ENCODE assay signal across 8 cellular contexts in the genomic region with DNA sequence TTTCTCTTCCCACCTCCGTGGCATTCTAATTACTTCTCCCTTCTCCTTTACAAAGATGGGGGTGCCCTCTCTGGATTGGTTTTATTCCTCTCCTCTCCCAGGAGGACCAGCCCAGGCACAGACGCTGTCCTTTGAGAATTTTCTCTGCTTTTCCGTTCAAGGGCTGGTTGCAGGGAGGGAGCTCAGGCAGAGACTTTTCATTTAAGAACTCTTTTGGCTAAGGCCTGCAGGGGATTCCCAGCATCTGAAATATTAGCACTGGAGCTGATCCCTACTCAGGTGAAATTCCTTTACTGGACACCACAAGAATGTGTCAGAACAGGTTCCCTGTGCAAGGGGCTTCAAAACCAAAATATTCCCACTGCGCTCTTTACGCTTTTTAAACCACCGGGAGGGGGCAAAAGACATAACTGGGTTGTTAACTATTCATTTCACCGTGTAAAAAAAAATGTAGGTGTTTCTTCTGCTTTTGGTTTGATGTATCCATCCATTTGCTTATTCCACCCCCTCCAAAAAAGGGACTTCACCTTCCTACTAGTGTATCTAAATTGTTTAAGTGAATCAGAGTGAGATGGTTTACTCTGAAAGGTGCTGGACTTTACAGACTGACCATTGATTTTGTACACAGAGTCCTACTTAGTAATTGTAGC. TPM values are rescaled to one million over a fixed set of nuclear protein-coding genes. Genes with fewer than 3 reads are reported as not detected.
DNase-seq lines count a peak whose midpoint lies in the region; ATAC-seq and TF ChIP-seq lines count a peak whose summit lies in the region.

No MANE protein-coding gene starts in this region.

- DNase-seq in BJ (ENCODE audit: low read depth), result no peak
- DNase-seq in activated CD4-positive, alpha-beta T cell treated with anti-CD3 and anti-CD28 coated beads, Interleukin-2, amount 10 ng/mL, durations not matched to agents 7 days and 5 days, result peak; percentile 26
- no peak for DNase-seq in esophagus squamous epithelium (lab: John Stamatoyannopoulos, UW)
- DNase-seq in HCEC 1CT, result no peak

- H3K4me1 ChIP-seq in HEK293 (ENCODE audit: control insufficient read depth, insufficient read depth, low read length), result peaks cover 13% of the 10 kb centered on the region
- peaks cover 15 to 70% (median 27%) of the 10 kb centered on the region in 3 donors for H3K4me1 ChIP-seq in esophagus squamous epithelium

- peak overlapping the region; percentile 96 for H3K4me3 Mint-ChIP-seq in activated CD4-positive, alpha-beta T cell treated with anti-CD3 and anti-CD28 coated beads, Interleukin-2, amount 10 ng/mL, durations not matched to agents 7 days and 5 days
- H3K4me3 Mint-ChIP-seq in nephron, result peak overlapping the region; percentile 99

- H3K4me3 ChIP-seq in BJ (ENCODE audit: low read depth, low read length) (peak overlapping the region; percentile 74), HEK293 (ENCODE audit: low read depth, low read length) (peak overlapping the region; percentile 89), esophagus squamous epithelium (peak overlapping the region; percentile 80 to 96 (median 86))

- no peaks in the 10 kb centered on the region for H3K9me3 Mint-ChIP-seq in activated CD4-positive, alpha-beta T cell treated with anti-CD3 and anti-CD28 coated beads, Interleukin-2, amount 10 ng/mL, durations not matched to agents 7 days and 5 days
- H3K9me3 Mint-ChIP-seq in nephron, result no peaks in the 10 kb centered on the region

- H3K36me3 Mint-ChIP-seq in activated CD4-positive, alpha-beta T cell treated with anti-CD3 and anti-CD28 coated beads, Interleukin-2, amount 10 ng/mL, durations not matched to agents 7 days and 5 days (ENCODE audit: low read depth), result peaks cover 12% of the 10 kb centered on the region
- H3K36me3 Mint-ChIP-seq in nephron (ENCODE audit: low read depth), result peaks cover 11% of the 10 kb centered on the region

- CTCF ChIA-PET in BJ (lab: Yijun Ruan, JAX), result interaction anchor here (1.0 kb wide), 2 partner anchors 28 to 137 kb away, joined by 3 to 4 read pairs; no protein-coding TSS in a partner anchor
- CTCF ChIA-PET in HEK293 (lab: Yijun Ruan, JAX), result interaction anchor here (0.5 to 1.0 kb wide), 4 partner anchors 22 to 172 kb away, joined by 3 to 4 read pairs (median 4); no protein-coding TSS in a partner anchor
- CTCF ChIA-PET in activated CD4-positive, alpha-beta T cell treated with anti-CD3 and anti-CD28 coated beads, Interleukin-2, amount 10 ng/mL, durations not matched to agents 7 days and 5 days (lab: Charles Lee), result interaction anchor here (0.7 kb wide), 1 partner anchor 1154 kb away, joined by 3 read pairs; no protein-coding TSS in a partner anchor

- H3K27ac Mint-ChIP-seq in activated CD4-positive, alpha-beta T cell treated with anti-CD3 and anti-CD28 coated beads, Interleukin-2, amount 10 ng/mL, durations not matched to agents 7 days and 5 days, result peak overlapping the region; percentile 95
- H3K27ac Mint-ChIP-seq in nephron, result peak overlapping the region; percentile 97 to 100 (median 100)

- H3K27me3 Mint-ChIP-seq in activated CD4-positive, alpha-beta T cell treated with anti-CD3 and anti-CD28 coated beads, Interleukin-2, amount 10 ng/mL, durations not matched to agents 7 days and 5 days, result no peaks in the 10 kb centered on the region
- H3K27me3 Mint-ChIP-seq in nephron (ENCODE audit: low read depth), result no peaks in the 10 kb centered on the region

- TF ChIP-seq CTCF in BJ (IDR thresholded peaks at IDR 0.05; ENCODE audit: insufficient read depth, low read depth, low read length) (peak; percentile 22; the same call in 1 of the 2 replicates), HEK293 (tag by site-specific recombination; IDR thresholded peaks at IDR 0.05) (no peak), esophagus squamous epithelium (IDR thresholded peaks at IDR 0.05) (peak in 2 of 6 experiments; percentile 18 to 26), nephron (IDR thresholded peaks at IDR 0.05; ENCODE audit: unreplicated experiment in 3 of 3) (peak in 1 of 3 experiments; percentile 2)

- H3K9me3 ChIP-seq in HEK293 (ENCODE audit: control insufficient read depth, insufficient read depth, low read depth, low read length), result no peaks in the 10 kb centered on the region
- H3K9me3 ChIP-seq in esophagus squamous epithelium, result no peaks in the 10 kb centered on the region

- no peaks in the 10 kb centered on the region; the same call in 1 of the 2 replicates for H3K36me3 ChIP-seq in BJ (ENCODE audit: control insufficient read depth, insufficient read depth, low read length)
- H3K36me3 ChIP-seq in HEK293 (ENCODE audit: control insufficient read depth in 2 of 2, insufficient read depth in 1 of 2, low read length in 2 of 2), result peaks cover 0 to 9% of the 10 kb centered on the region in 2 experiments; a peak in 2 of 3 replicates
- no peaks in the 10 kb centered on the region for H3K36me3 ChIP-seq in esophagus squamous epithelium

- 0 to 1% methylated on average over 7 of the region's 7 CpGs for WGBS in esophagus squamous epithelium, 2 donors

- intact Hi-C loops in esophagus squamous epithelium (cut with DNase I), result no loop called here

- no peaks in the 10 kb centered on the region for H3K27me3 ChIP-seq in BJ (ENCODE audit: control insufficient read depth, insufficient read depth, low read length)
- no peaks in the 10 kb centered on the region for H3K27me3 ChIP-seq in esophagus squamous epithelium

- TF ChIP-seq POLR2A in esophagus squamous epithelium (IDR thresholded peaks at IDR 0.05), result no peak

- POLR2A ChIA-PET in BJ (lab: Charles Lee), result no interaction called here
- POLR2A ChIA-PET in HEK293 (lab: Yijun Ruan, JAX), result interaction anchor here (0.7 to 1.0 kb wide), 4 partner anchors 9 to 31 kb away, joined by 3 to 5 read pairs (median 3); no protein-coding TSS in a partner anchor
- POLR2A ChIA-PET in activated CD4-positive, alpha-beta T cell treated with anti-CD3 and anti-CD28 coated beads, Interleukin-2, amount 10 ng/mL, durations not matched to agents 7 days and 5 days (lab: Charles Lee), result no interaction called here

- no peak for ATAC-seq in GM18909 (IDR thresholded peaks at IDR 0.05; ENCODE audit: poor library complexity, unreplicated experiment)
- ATAC-seq in HG03095 (IDR thresholded peaks at IDR 0.05; ENCODE audit: unreplicated experiment), result no peak

- peaks cover 47% of the 10 kb centered on the region for H3K4me1 Mint-ChIP-seq in activated CD4-positive, alpha-beta T cell treated with anti-CD3 and anti-CD28 coated beads, Interleukin-2, amount 10 ng/mL, durations not matched to agents 7 days and 5 days
- peaks cover 33% of the 10 kb centered on the region for H3K4me1 Mint-ChIP-seq in nephron

- H3K27ac ChIP-seq in HEK293 (ENCODE audit: extremely low read depth, low read depth, low read length), result peak overlapping the region; percentile 95
- peak overlapping the region; percentile 97 to 99 (median 98) for H3K27ac ChIP-seq in esophagus squamous epithelium

TF ChIP-seq in HEK293, 187 proteins besides CTCF, POLR2A, EP300 and RAD21 (continues in another document):
- TF ChIP-seq TCF7L2 (IDR thresholded peaks at IDR 0.05; ENCODE audit: borderline replicate concordance, low read depth, low read length) (no peak), ZNF791 (tag by site-specific recombination; IDR thresholded peaks at IDR 0.05) (no peak), ZNF23 (tag by site-specific recombination; IDR thresholded peaks at IDR 0.05; ENCODE audit: borderline replicate concordance) (no peak), PRDM1 (tag by site-specific recombination; IDR thresholded peaks at IDR 0.05) (peak; percentile 26; the same call in 1 of the 2 replicates), ZNF239 (tag by site-specific recombination; IDR thresholded peaks at IDR 0.05) (no peak), ZNF707 (tag by site-specific recombination; IDR thresholded peaks at IDR 0.05) (no peak), MYNN (tag by site-specific recombination; IDR thresholded peaks at IDR 0.05; ENCODE audit: borderline replicate concordance) (no peak), SP3 (tag by site-specific recombination; IDR thresholded peaks at IDR 0.05) (no peak), ZNF211 (tag by site-specific recombination; IDR thresholded peaks at IDR 0.05; ENCODE audit: low read depth) (no peak), ZNF174 (tag by site-specific recombination; IDR thresholded peaks at IDR 0.05) (no peak), KLF9 (tag by site-specific recombination; IDR thresholded peaks at IDR 0.05; ENCODE audit: low read depth) (0 out of 2 replicates have a peak, but pooled peaks have one; percentile 3), ZNF335 (tag by site-specific recombination; conservative IDR thresholded peaks at IDR 0.05) (peak; percentile 41), EGR2 (tag by site-specific recombination; IDR thresholded peaks at IDR 0.05; ENCODE audit: low read depth) (no peak)
- TF ChIP-seq, protein P1, sequence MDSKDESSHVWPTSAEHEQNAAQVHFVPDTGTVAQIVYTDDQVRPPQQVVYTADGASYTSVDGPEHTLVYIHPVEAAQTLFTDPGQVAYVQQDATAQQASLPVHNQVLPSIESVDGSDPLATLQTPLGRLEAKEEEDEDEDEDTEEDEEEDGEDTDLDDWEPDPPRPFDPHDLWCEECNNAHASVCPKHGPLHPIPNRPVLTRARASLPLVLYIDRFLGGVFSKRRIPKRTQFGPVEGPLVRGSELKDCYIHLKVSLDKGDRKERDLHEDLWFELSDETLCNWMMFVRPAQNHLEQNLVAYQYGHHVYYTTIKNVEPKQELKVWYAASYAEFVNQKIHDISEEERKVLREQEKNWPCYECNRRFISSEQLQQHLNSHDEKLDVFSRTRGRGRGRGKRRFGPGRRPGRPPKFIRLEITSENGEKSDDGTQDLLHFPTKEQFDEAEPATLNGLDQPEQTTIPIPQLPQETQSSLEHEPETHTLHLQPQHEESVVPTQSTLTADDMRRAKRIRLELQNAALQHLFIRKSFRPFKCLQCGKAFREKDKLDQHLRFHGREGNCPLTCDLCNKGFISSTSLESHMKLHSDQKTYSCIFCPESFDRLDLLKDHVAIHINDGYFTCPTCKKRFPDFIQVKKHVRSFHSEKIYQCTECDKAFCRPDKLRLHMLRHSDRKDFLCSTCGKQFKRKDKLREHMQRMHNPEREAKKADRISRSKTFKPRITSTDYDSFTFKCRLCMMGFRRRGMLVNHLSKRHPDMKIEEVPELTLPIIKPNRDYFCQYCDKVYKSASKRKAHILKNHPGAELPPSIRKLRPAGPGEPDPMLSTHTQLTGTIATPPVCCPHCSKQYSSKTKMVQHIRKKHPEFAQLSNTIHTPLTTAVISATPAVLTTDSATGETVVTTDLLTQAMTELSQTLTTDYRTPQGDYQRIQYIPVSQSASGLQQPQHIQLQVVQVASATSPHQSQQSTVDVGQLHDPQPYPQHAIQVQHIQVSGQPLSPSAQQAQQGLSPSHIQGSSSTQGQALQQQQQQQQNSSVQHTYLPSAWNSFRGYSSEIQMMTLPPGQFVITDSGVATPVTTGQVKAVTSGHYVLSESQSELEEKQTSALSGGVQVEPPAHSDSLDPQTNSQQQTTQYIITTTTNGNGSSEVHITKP (tag by site-specific recombination; IDR thresholded peaks at IDR 0.05), result 0 out of 2 replicates have a peak, but pooled peaks have one; percentile 4

RNA-seq across cellular contexts. Expression of gene NFAT5, which starts 1.4 kb away (rescaled TPM):
- polyA plus RNA-seq in BJ (2011; rRNA removed), result 29.6 and 40.8 TPM in 2 replicates
- polyA minus RNA-seq in BJ (2011; rRNA and poly(A)+ RNA removed), result 49.7 and 51.4 TPM in 2 replicates
- 10 to 100 TPM; 18.5 to 19.5 TPM for total RNA-seq in activated CD4-positive, alpha-beta T cell treated with anti-CD3 and anti-CD28 coated beads, Interleukin-2, amount 10 ng/mL, durations not matched to agents 7 days and 5 days
- 10 to 100 TPM; 15.7 to 59.3 (median 30.1) TPM for total RNA-seq in esophagus squamous epithelium
